In the genomic region with DNA sequence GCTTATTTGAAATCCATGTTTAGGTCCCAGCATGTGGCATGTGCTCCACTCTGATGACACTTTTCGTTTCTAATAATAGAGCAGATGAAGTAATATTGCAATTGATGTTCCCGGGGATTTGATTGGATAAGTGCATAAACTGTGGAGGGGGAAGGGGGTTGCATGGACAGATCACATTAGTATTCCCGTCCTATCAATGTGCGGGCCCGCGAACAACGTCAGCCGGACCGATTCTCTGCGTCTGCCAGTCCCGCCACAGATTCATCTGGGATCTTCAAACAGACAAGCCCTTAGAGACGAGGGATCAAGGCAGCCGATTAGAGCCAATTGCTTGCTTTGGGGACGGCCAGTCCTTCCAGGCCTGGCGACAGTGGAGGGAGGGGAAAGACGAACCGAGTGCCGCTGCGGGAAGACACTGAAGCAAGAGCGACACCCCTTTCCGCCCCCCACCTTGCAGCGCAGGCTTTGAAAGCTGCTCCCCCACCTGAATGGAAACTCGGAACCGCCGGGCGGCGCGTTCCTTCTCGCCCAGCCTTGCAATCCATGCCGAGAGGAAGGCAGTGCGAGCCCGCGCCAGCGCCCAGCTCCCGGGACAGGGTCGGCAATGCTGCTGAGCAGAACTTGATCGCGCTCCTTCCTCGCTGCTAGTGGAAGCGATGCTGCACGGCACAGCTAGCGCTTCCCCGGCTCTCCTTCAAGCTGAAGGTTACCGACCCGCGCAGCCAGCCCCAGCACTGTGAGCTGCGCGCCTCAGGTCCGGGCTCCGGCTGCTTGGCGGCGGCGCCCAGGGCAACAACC, we compare ENCODE assay signal across 8 cellular contexts. TPM values are rescaled to one million over a fixed set of nuclear protein-coding genes. Genes with fewer than 3 reads are reported as not detected.
A peak's percentile ranks its signal among the peaks of the same experiment; 100 is the strongest.
DNase-seq lines count a peak whose midpoint lies in the region; ATAC-seq and TF ChIP-seq lines count a peak whose summit lies in the region.

RGS7BP (plus strand) TSS at position 247 of the 798 bp plus-strand sequence. CDS start 610 bp downstream, outside the sequence.

- peaks cover 16% of the 10 kb centered on the region for H3K4me1 ChIP-seq in body of pancreas
- peaks cover 16% of the 10 kb centered on the region for H3K4me1 ChIP-seq in iPS-18a (ENCODE audit: control insufficient read depth, low read depth, low read length)

- TF ChIP-seq POLR2A in body of pancreas (IDR thresholded peaks at IDR 0.05) = no peak

- WGBS in body of pancreas, 2 donors = 3 to 6% methylated on average over 20 to 53 of the region's 53 CpGs

- TF ChIP-seq CTCF in body of pancreas (IDR thresholded peaks at IDR 0.05) = peak in 1 of 7 experiments; percentile 11

- peak; percentile 31 for DNase-seq in DMS53 treated with DMSO at 0.1 percent for 48 hours (lab: John Stamatoyannopoulos, UW; ENCODE audit: unreplicated experiment)
- peak; percentile 5 for DNase-seq in M059J (ENCODE audit: low read depth)
- peak; percentile 9 to 41 (median 19) for DNase-seq in body of pancreas
- peak; percentile 2 for DNase-seq in skeletal muscle cell (ENCODE audit: low read depth)
- DNase-seq in activated naive CD4-positive, alpha-beta T cell (lab: John Stamatoyannopoulos, UW) = no peak
- DNase-seq in germinal center (ENCODE audit: low spot score) = no peak

- H3K4me3 ChIP-seq in body of pancreas (no peak within 1 kb of the TSS), iPS-18a (ENCODE audit: low read length) (peak within 1 kb of the TSS; percentile 87), skeletal muscle cell (ENCODE audit: low read depth, low read length) (peak within 1 kb of the TSS; percentile 46)

- H3K9ac ChIP-seq in iPS-18a (ENCODE audit: low read length) = peak within 1 kb of the TSS; percentile 45

- H3K36me3 ChIP-seq in body of pancreas (replicated peaks in 1 of 2; ENCODE audit: insufficient read depth in 1 of 2, low read depth in 2 of 2) = no peaks in the 10 kb centered on the region
- no peaks in the 10 kb centered on the region for H3K36me3 ChIP-seq in iPS-18a (ENCODE audit: control insufficient read depth, low read depth, low read length)

- H3K27ac ChIP-seq in body of pancreas (no peak within 1 kb of the TSS), iPS-18a (ENCODE audit: low read length) (no peak within 1 kb of the TSS)

- intact Hi-C loops in body of pancreas (cut with DNase I) = no loop called here

- H3K9me3 ChIP-seq in body of pancreas (no peaks in the 10 kb centered on the region), iPS-18a (ENCODE audit: control insufficient read depth, low read depth, low read length) (no peaks in the 10 kb centered on the region)

- H3K27me3 ChIP-seq in body of pancreas (peaks cover 0 to 10% of the 10 kb centered on the region in 2 donors), iPS-18a (ENCODE audit: control insufficient read depth, insufficient read depth, low read length) (peaks cover 44% of the 10 kb centered on the region)

- ATAC-seq in body of pancreas = peak; percentile 72
- ATAC-seq in HG03025 (IDR thresholded peaks at IDR 0.05; ENCODE audit: low FRiP score, unreplicated experiment) = no peak

RNA-seq across cellular contexts. Expression of gene RGS7BP, which starts in this region (rescaled TPM):
- total RNA-seq in M059J (2014; rRNA removed; shearing (Covaris generic)) = not detected in 2 replicates
- total RNA-seq in body of pancreas = 1 to 10 TPM in 1 of 2 donors, under 1 TPM in 1; under 0.01 to 3.1 TPM

Comparison
In these comparisons a context has a peak if more than half of its experiments do, and no peak if none do; other contexts are left out.
1. Peak in DNase-seq in M059J; RNA of the gene not detected or under 1 TPM.
2. DNase-seq: peak in DMS53 treated with DMSO at 0.1 percent for 48 hours (single experiment), body of pancreas (4 of 4) and skeletal muscle cell (single experiment); none in activated naive CD4-positive, alpha-beta T cell (0 of 4) and germinal center (single experiment).
3. H3K4me3 ChIP-seq: peak in iPS-18a (single experiment) and skeletal muscle cell (single experiment); none in body of pancreas (0 of 2).